Comparison of ENCODE assay signal across 8 cellular contexts in genomic region chr17:75031972-75032895, GRCh38. TPM values are rescaled to one million over a fixed set of nuclear protein-coding genes. Genes with fewer than 3 reads are reported as not detected.
DNase-seq lines count a peak whose midpoint lies in the region; ATAC-seq, FAIRE-seq and TF ChIP-seq lines count a peak whose summit lies in the region.

No MANE protein-coding gene starts in this region.

- H3K4me2 ChIP-seq in BLaER1 treated with 17β-estradiol and CSF1 and Interleukin-3, amounts not matched to agents 10 nM and 100 nM: peak overlapping the region; percentile 79 to 95 (median 91)
- H3K4me2 ChIP-seq in OCI-LY1 (ENCODE audit: low read length): peak overlapping the region; percentile 95

- no peak for TF ChIP-seq EP300 in suprapubic skin (IDR thresholded peaks at IDR 0.05)

- intact Hi-C loops in natural killer cell (cut with micrococcal nuclease): no loop called here

- H3F3A ChIP-seq in OCI-LY1 (ENCODE audit: insufficient read depth, low read length): no peaks in the 10 kb centered on the region

- H2AFZ ChIP-seq in OCI-LY1 (ENCODE audit: low read length): no peak overlapping the region

- H3K27me3 ChIP-seq in BLaER1 treated with 17β-estradiol and CSF1 and Interleukin-3, amounts not matched to agents 10 nM and 100 nM: peaks cover 4 to 36% (median 34%) of the 10 kb centered on the region in 11 experiments; a peak in 21 of 22 replicates
- H3K27me3 ChIP-seq in OCI-LY1 (ENCODE audit: insufficient read depth, low read length) (0 out of 2 replicates have a peak, but pooled peaks cover 3% of the 10 kb centered on the region), suprapubic skin (no peaks in the 10 kb centered on the region)

- H3K9me3 Mint-ChIP-seq in activated T-helper 17 cell treated with anti-CD3 and anti-CD28 coated beads, Interleukin-2, amount 50 U/mL, for 72 hours: no peaks in the 10 kb centered on the region
- no peaks in the 10 kb centered on the region for H3K9me3 Mint-ChIP-seq in natural killer cell

- H3K27ac Mint-ChIP-seq in activated T-helper 17 cell treated with anti-CD3 and anti-CD28 coated beads, Interleukin-2, amount 50 U/mL, for 72 hours: peak overlapping the region; percentile 42
- peak overlapping the region; percentile 60 to 83 for H3K27ac Mint-ChIP-seq in natural killer cell

- peaks cover 17 to 47% (median 31%) of the 10 kb centered on the region in 10 experiments for H3K4me1 ChIP-seq in BLaER1 treated with 17β-estradiol and CSF1 and Interleukin-3, amounts not matched to agents 10 nM and 100 nM
- H3K4me1 ChIP-seq in OCI-LY1 (ENCODE audit: insufficient read depth, low read length, severe bottlenecking) (peaks cover 23% of the 10 kb centered on the region), suprapubic skin (peaks cover 52% of the 10 kb centered on the region)

- no peak overlapping the region for H3K27ac ChIP-seq in BLaER1 treated with 17β-estradiol and CSF1 and Interleukin-3, amounts not matched to agents 10 nM and 100 nM
- H3K27ac ChIP-seq in OCI-LY1 (ENCODE audit: low read depth, low read length, poor library complexity, severe bottlenecking) (no peak overlapping the region), suprapubic skin (peak overlapping the region; percentile 85)

- peaks cover 41 to 49% (median 43%) of the 10 kb centered on the region in 11 experiments for H3K9me3 ChIP-seq in BLaER1 treated with 17β-estradiol and CSF1 and Interleukin-3, amounts not matched to agents 10 nM and 100 nM (replicated peaks in 1 of 11)
- H3K9me3 ChIP-seq in OCI-LY1 (ENCODE audit: low read length) (no peaks in the 10 kb centered on the region), suprapubic skin (no peaks in the 10 kb centered on the region)

- H4K20me1 ChIP-seq in BLaER1 treated with 17β-estradiol and CSF1 and Interleukin-3, amounts not matched to agents 10 nM and 100 nM: peaks cover 0 to 5% (median 0%) of the 10 kb centered on the region in 11 experiments; a peak in 2 of 22 replicates
- no peaks in the 10 kb centered on the region for H4K20me1 ChIP-seq in OCI-LY1 (ENCODE audit: insufficient read depth, low read length)

- no peak overlapping the region for H3K9ac ChIP-seq in BLaER1 treated with 17β-estradiol and CSF1 and Interleukin-3, amounts not matched to agents 10 nM and 100 nM
- no peak overlapping the region for H3K9ac ChIP-seq in OCI-LY1 (ENCODE audit: low read length)

- H3K4me1 Mint-ChIP-seq in activated T-helper 17 cell treated with anti-CD3 and anti-CD28 coated beads, Interleukin-2, amount 50 U/mL, for 72 hours: peaks cover 35% of the 10 kb centered on the region
- H3K4me1 Mint-ChIP-seq in natural killer cell: peaks cover 31 to 43% of the 10 kb centered on the region in 2 donors

- TF ChIP-seq CTCF in OCI-LY1 (IDR thresholded peaks at IDR 0.05; ENCODE audit: low read length) (no peak), fibroblast of mammary gland (conservative IDR thresholded peaks at IDR 0.05; ENCODE audit: control insufficient read depth, insufficient read depth, low read depth, low read length) (no peak), natural killer cell (IDR thresholded peaks at IDR 0.05) (no peak), suprapubic skin (IDR thresholded peaks at IDR 0.05) (no peak)

- TF ChIP-seq POLR2A in suprapubic skin (IDR thresholded peaks at IDR 0.05): no peak

- peak; percentile 62 for ATAC-seq in activated T-helper 17 cell treated with anti-CD3 and anti-CD28 coated beads, Interleukin-2, amount 50 U/mL, for 72 hours (replicated peaks)
- ATAC-seq in natural killer cell: peak; percentile 57 to 59 (median 58)
- no peak for ATAC-seq in GM21717 (IDR thresholded peaks at IDR 0.05; ENCODE audit: unreplicated experiment)

- peak; percentile 88 for FAIRE-seq in HTR-8/SVneo (lab: Jason Lieb, UNC)

- H3K36me3 Mint-ChIP-seq in activated T-helper 17 cell treated with anti-CD3 and anti-CD28 coated beads, Interleukin-2, amount 50 U/mL, for 72 hours (ENCODE audit: low read depth): peaks cover 30% of the 10 kb centered on the region
- H3K36me3 Mint-ChIP-seq in natural killer cell: no peaks in the 10 kb centered on the region

- peak; percentile 96 for DNase-seq in HTR-8/SVneo (ENCODE audit: insufficient read length, low spot score)
- peak; percentile 92 for DNase-seq in fibroblast of mammary gland (ENCODE audit: low read depth)
- DNase-seq in natural killer cell: peak; percentile 37
- DNase-seq in suprapubic skin (ENCODE audit: low spot score in 2 of 2): peak; percentile 93

- H3K9me2 ChIP-seq in OCI-LY1 (ENCODE audit: low read depth, low read length): no peaks in the 10 kb centered on the region

- no peaks in the 10 kb centered on the region for H3K79me2 ChIP-seq in OCI-LY1 (ENCODE audit: insufficient read depth, low read length)

- H3K4me3 Mint-ChIP-seq in activated T-helper 17 cell treated with anti-CD3 and anti-CD28 coated beads, Interleukin-2, amount 50 U/mL, for 72 hours: peak overlapping the region; percentile 71
- H3K4me3 Mint-ChIP-seq in natural killer cell: peak overlapping the region; percentile 82

- WGBS in suprapubic skin: 8% methylated on average over 15 of the region's 15 CpGs

- H3K36me3 ChIP-seq in BLaER1 treated with 17β-estradiol and CSF1 and Interleukin-3, amounts not matched to agents 10 nM and 100 nM: peaks cover 0 to 8% (median 0%) of the 10 kb centered on the region in 11 experiments; a peak in 3 of 22 replicates
- H3K36me3 ChIP-seq in OCI-LY1 (ENCODE audit: insufficient read depth, low read length) (no peaks in the 10 kb centered on the region), suprapubic skin (no peaks in the 10 kb centered on the region)

- peak overlapping the region in 2 of 10 experiments; percentile 14 to 68; a peak in 3 of 20 replicates for H3K4me3 ChIP-seq in BLaER1 treated with 17β-estradiol and CSF1 and Interleukin-3, amounts not matched to agents 10 nM and 100 nM
- H3K4me3 ChIP-seq in OCI-LY1 (ENCODE audit: low read depth, low read length, poor library complexity, severe bottlenecking): peak overlapping the region; percentile 93
- H3K4me3 ChIP-seq in fibroblast of mammary gland (ENCODE audit: control insufficient read depth, low read depth, low read length): peak overlapping the region; percentile 73
- H3K4me3 ChIP-seq in suprapubic skin: peak overlapping the region; percentile 59

- H3K27me3 Mint-ChIP-seq in activated T-helper 17 cell treated with anti-CD3 and anti-CD28 coated beads, Interleukin-2, amount 50 U/mL, for 72 hours: no peaks in the 10 kb centered on the region
- H3K27me3 Mint-ChIP-seq in natural killer cell (ENCODE audit: low read depth in 2 of 2): peaks cover 0 to 11% of the 10 kb centered on the region in 2 donors

RNA-seq across cellular contexts. Expression of gene ATP5PD, which starts 14.5 kb away (rescaled TPM):
- total RNA-seq in activated T-helper 17 cell treated with anti-CD3 and anti-CD28 coated beads, Interleukin-2, amount 50 U/mL, for 72 hours: 100 to 1,000 TPM; 164 to 216 TPM
- total RNA-seq in natural killer cell: 10 to 100 TPM; 74.7 to 96.3 (median 75.2) TPM
- 100 to 1,000 TPM; 167 to 312 (median 272) TPM for total RNA-seq in suprapubic skin

RNA-seq across cellular contexts. Expression of gene KCTD2, which starts 14.8 kb away (rescaled TPM):
- total RNA-seq in activated T-helper 17 cell treated with anti-CD3 and anti-CD28 coated beads, Interleukin-2, amount 50 U/mL, for 72 hours: 10 to 100 TPM; 21.3 to 22.1 TPM
- 10 to 100 TPM; 17.4 to 27.0 (median 24.7) TPM for total RNA-seq in natural killer cell
- 10 to 100 TPM; 25.3 to 37.7 (median 31.3) TPM for total RNA-seq in suprapubic skin

RNA-seq across cellular contexts. Expression of gene MRPL58, which starts 19.8 kb away (rescaled TPM):
- 10 to 100 TPM; 25.4 to 48.2 TPM for total RNA-seq in activated T-helper 17 cell treated with anti-CD3 and anti-CD28 coated beads, Interleukin-2, amount 50 U/mL, for 72 hours
- total RNA-seq in natural killer cell: 10 to 100 TPM in 2 of 3 donors, 1 to 10 TPM in 1; 9.0 to 15.7 (median 12.9) TPM
- 10 to 100 TPM; 20.2 to 68.2 (median 46.7) TPM for total RNA-seq in suprapubic skin

RNA-seq across cellular contexts. Expression of gene CDR2L, which starts 44.8 kb away (rescaled TPM):
- 1 to 10 TPM in 1 of 2 donors, under 1 TPM in 1; 0.56 to 1.2 TPM for total RNA-seq in activated T-helper 17 cell treated with anti-CD3 and anti-CD28 coated beads, Interleukin-2, amount 50 U/mL, for 72 hours
- total RNA-seq in natural killer cell (under 1 TPM in 2 of 3 donors, not detected in 1; 0.14 to 0.23 TPM), suprapubic skin (1 to 10 TPM; 5.6 to 8.6 (median 6.9) TPM)

RNA-seq across cellular contexts. Expression of gene SLC16A5, which starts 55.5 kb away (rescaled TPM):
- 10 to 100 TPM in 1 of 2 donors, 1 to 10 TPM in 1; 5.4 to 14.6 TPM for total RNA-seq in activated T-helper 17 cell treated with anti-CD3 and anti-CD28 coated beads, Interleukin-2, amount 50 U/mL, for 72 hours
- 10 to 100 TPM in 1 of 3 donors, 1 to 10 TPM in 2; 6.3 to 11.2 (median 10.0) TPM for total RNA-seq in natural killer cell
- total RNA-seq in suprapubic skin: 10 to 100 TPM; 59.1 to 93.3 (median 61.4) TPM

Comparison
In these comparisons a context has a peak if more than half of its experiments do, and no peak if none do; other contexts are left out.
1. DNase-seq: peak in every context shown above with its lines; median percentile 96 in HTR-8/SVneo; 93 in suprapubic skin; 92 in fibroblast of mammary gland; 37 in natural killer cell.